ENCODE assay signal across 18 cellular contexts in genomic region chr3:94024385-94024784, GRCh38. TPM values are rescaled to one million over a fixed set of nuclear protein-coding genes. Genes with fewer than 3 reads are reported as not detected.
DNase-seq lines count a peak whose midpoint lies in the region; ATAC-seq and TF ChIP-seq lines count a peak whose summit lies in the region.
"Had no signal": no experiment of that assay in that cellular context is flagged by ENCODE, and none has a peak within 500 bp of the region (broad histone marks: within the 10 kb centered on the region; RNA-seq: fewer than 3 reads in every experiment).

No MANE protein-coding gene starts in this region.

- no peaks in the 10 kb centered on the region for H3K27me3 ChIP-seq in thyroid gland

- no peaks in the 10 kb centered on the region for H3K4me1 Mint-ChIP-seq in type B pancreatic cell (ENCODE audit: unreplicated experiment)
- H3K4me1 Mint-ChIP-seq: B cell had no signal

- no peak for ATAC-seq in HG02759 (IDR thresholded peaks at IDR 0.05; ENCODE audit: unreplicated experiment)
- ATAC-seq in GM19463 (IDR thresholded peaks at IDR 0.05; ENCODE audit: unreplicated experiment), result no peak

- TF ChIP-seq POLR2A in thyroid gland (IDR thresholded peaks at IDR 0.05), result no peak

- POLR2A ChIA-PET in HEK293 (lab: Yijun Ruan, JAX), result interaction anchor here (1.2 kb wide), 1 partner anchor 38 kb away, joined by 3 read pairs; the partner anchor contains the start of genes DHFR2 and NSUN3

- H3K27me3 Mint-ChIP-seq in type B pancreatic cell, result no peaks in the 10 kb centered on the region
- H3K27me3 Mint-ChIP-seq: B cell had no signal

- DNase-seq in astrocyte of the spinal cord (ENCODE audit: low read depth, low spot score), result peak; percentile 58
- DNase-seq in kidney glomerular epithelial cell (lab: John Stamatoyannopoulos, UW), result peak; percentile 59
- peak in 1 of 2 donors; percentile 9 for DNase-seq in thyroid gland
- DNase-seq in type B pancreatic cell (ENCODE audit: extremely low spot score, unreplicated experiment), result no peak
- DNase-seq in NCI-H2081 treated with DMSO at 0.1 percent for 48 hours (lab: John Stamatoyannopoulos, UW), result no peak
- DNase-seq: activated CD4-positive, alpha-beta T cell treated with anti-CD3 and anti-CD28 coated beads for 48 hours; activated gamma-delta T cell; Karpas-422; NCI-H82; stimulated activated CD4-positive, alpha-beta T cell treated with anti-CD3 and anti-CD28 coated beads, Interleukin-4, amount 100 ng/mL, for 1 hour had no signal

- H3K4me1 ChIP-seq in HEK293 (ENCODE audit: control insufficient read depth, insufficient read depth, low read length) (no peaks in the 10 kb centered on the region), thyroid gland (no peaks in the 10 kb centered on the region)

- H3K36me3 ChIP-seq in HEK293 (ENCODE audit: control insufficient read depth in 2 of 2, insufficient read depth in 1 of 2, low read length in 2 of 2) (no peaks in the 10 kb centered on the region; a peak in 1 of 3 replicates), thyroid gland (no peaks in the 10 kb centered on the region)

- H3K4me3 Mint-ChIP-seq in type B pancreatic cell, result no peak overlapping the region
- H3K4me3 Mint-ChIP-seq: B cell had no signal

- H3K9me3 Mint-ChIP-seq in type B pancreatic cell, result no peaks in the 10 kb centered on the region

- peaks cover 4% of the 10 kb centered on the region for H3K36me3 Mint-ChIP-seq in type B pancreatic cell

- WGBS in thyroid gland, 2 donors, result 78 to 82% methylated on average over 3 of the region's 3 CpGs

- H3K27ac ChIP-seq in HEK293 (ENCODE audit: extremely low read depth, low read depth, low read length) (no peak overlapping the region), thyroid gland (peak overlapping the region in 2 of 3 donors; percentile 41 to 54)

- CTCF ChIA-PET in HEK293 (lab: Yijun Ruan, JAX), result interaction anchor here (0.7 kb wide), 1 partner anchor 498 kb away, joined by 3 read pairs; no protein-coding TSS in a partner anchor

- in situ Hi-C loops in astrocyte of the spinal cord (cut with HindIII; ENCODE audit: low sequenced_read_pairs), result no loop called here

- intact Hi-C loops in thyroid gland (cut with DNase I), result no loop called here

- H3K4me3 ChIP-seq in HEK293 (ENCODE audit: low read depth, low read length), result no peak overlapping the region
- H3K4me3 ChIP-seq in astrocyte of the spinal cord (ENCODE audit: low read depth, low read length), result no peak overlapping the region
- no peak overlapping the region for H3K4me3 ChIP-seq in thyroid gland (replicated peaks in 1 of 3)

- no peaks in the 10 kb centered on the region for H3K9me3 ChIP-seq in HEK293 (ENCODE audit: control insufficient read depth, insufficient read depth, low read depth, low read length)
- H3K9me3 ChIP-seq in thyroid gland, result no peaks in the 10 kb centered on the region

- no peak for TF ChIP-seq CTCF in HEK293 (tag by site-specific recombination; IDR thresholded peaks at IDR 0.05)
- no peak for TF ChIP-seq CTCF in astrocyte of the spinal cord (IDR thresholded peaks at IDR 0.05; ENCODE audit: low read depth, low read length)
- TF ChIP-seq CTCF in thyroid gland (IDR thresholded peaks at IDR 0.05), result no peak
- TF ChIP-seq CTCF in type B pancreatic cell (conservative IDR thresholded peaks at IDR 0.05), result no peak

- H3K27ac Mint-ChIP-seq in type B pancreatic cell, result no peak overlapping the region
- H3K27ac Mint-ChIP-seq: B cell had no signal

TF ChIP-seq in HEK293, 187 proteins besides CTCF, POLR2A, EP300 and RAD21:
- no peak for TF ChIP-seq ZNF16 (tag by site-specific recombination; IDR thresholded peaks at IDR 0.05; ENCODE audit: low read depth)
- no peak for TF ChIP-seq PRDM1 (tag by site-specific recombination; IDR thresholded peaks at IDR 0.05)
- peak; percentile 87 for TF ChIP-seq ZBTB6 (tag by site-specific recombination; IDR thresholded peaks at IDR 0.05)
- no peak for TF ChIP-seq SALL2 (tag by site-specific recombination; IDR thresholded peaks at IDR 0.05; ENCODE audit: borderline replicate concordance)
- no peak for TF ChIP-seq AEBP2 (tag by site-specific recombination; IDR thresholded peaks at IDR 0.05; ENCODE audit: borderline replicate concordance)
- no peak for TF ChIP-seq ZNF596 (tag by site-specific recombination; IDR thresholded peaks at IDR 0.05)

RNA-seq across cellular contexts. Expression of gene STX19, which starts 4.0 kb away (rescaled TPM):
- total RNA-seq in thyroid gland, result not detected
- total RNA-seq in type B pancreatic cell (ENCODE audit: low replicate concordance), result 0.70 and 1.3 TPM in 2 replicates
- total RNA-seq: B cell, endothelial cell of umbilical vein, G401, liver, omental fat pad had no signal

RNA-seq across cellular contexts. Expression of gene DHFR2, which starts 38.3 kb away (rescaled TPM):
- total RNA-seq in thyroid gland (1 to 10 TPM; 5.5 to 7.7 (median 6.4) TPM), type B pancreatic cell (ENCODE audit: low replicate concordance) (7.1 and 8.0 TPM in 2 replicates)

RNA-seq across cellular contexts. Expression of gene NSUN3, which starts 38.5 kb away (rescaled TPM):
- 10 to 100 TPM; 12.5 to 22.5 (median 15.4) TPM for total RNA-seq in thyroid gland
- 9.6 and 10.7 TPM in 2 replicates for total RNA-seq in type B pancreatic cell (ENCODE audit: low replicate concordance)

RNA-seq across cellular contexts. Expression of gene ARL13B, which starts 44.4 kb away (rescaled TPM):
- 10 to 100 TPM; 14.6 to 27.3 (median 16.0) TPM for total RNA-seq in thyroid gland
- 7.0 and 12.8 TPM in 2 replicates for total RNA-seq in type B pancreatic cell (ENCODE audit: low replicate concordance)

RNA-seq across cellular contexts. Expression of gene PROS1, which starts 50.7 kb away (rescaled TPM):
- total RNA-seq in thyroid gland (10 to 100 TPM; 20.0 to 84.4 (median 39.9) TPM), type B pancreatic cell (ENCODE audit: low replicate concordance) (1.0 and 7.8 TPM in 2 replicates)
- total RNA-seq: B cell had no signal

Comparison
In these comparisons a context has a peak if more than half of its experiments do, and no peak if none do; other contexts are left out.
1. DNase-seq: peak in astrocyte of the spinal cord (single experiment) and kidney glomerular epithelial cell (single experiment); none in type B pancreatic cell (single experiment) and NCI-H2081 treated with DMSO at 0.1 percent for 48 hours (single experiment).